In the genomic region with DNA sequence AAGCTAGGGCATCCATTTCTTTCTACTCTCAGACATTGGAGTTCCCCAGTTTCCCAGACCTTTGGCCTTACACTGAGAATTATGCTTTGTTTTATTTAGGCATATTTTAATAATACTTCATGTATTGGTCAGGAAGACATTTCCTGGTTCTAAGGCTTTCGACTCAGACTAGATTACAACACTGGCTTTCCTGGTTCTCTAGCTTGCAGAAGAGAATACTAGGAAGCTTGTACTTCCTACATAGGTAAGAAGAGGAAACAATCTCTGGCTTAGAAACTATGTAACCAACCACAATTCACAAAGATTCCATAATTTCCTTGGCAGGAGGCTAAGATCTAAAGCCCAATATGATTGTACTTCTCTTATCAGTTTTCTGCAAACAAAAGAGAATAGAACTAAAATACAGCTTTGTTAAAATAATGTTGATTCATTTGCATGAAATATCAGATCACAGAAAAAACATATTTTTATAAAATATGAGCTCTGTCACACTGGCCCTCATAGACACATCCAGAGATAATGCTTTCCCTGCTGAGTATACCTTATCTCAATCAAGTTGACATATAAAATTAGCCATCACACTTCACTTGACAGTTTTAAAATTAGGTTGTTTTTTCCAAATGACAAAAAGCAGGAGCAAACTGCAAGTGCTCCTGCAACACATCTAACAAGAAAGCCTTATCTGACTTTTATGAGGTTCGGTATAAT, we compare ENCODE assay signal across 15 cellular contexts. TPM values are rescaled to one million over a fixed set of nuclear protein-coding genes. Genes with fewer than 3 reads are reported as not detected.
DNase-seq lines count a peak whose midpoint lies in the region; ATAC-seq, FAIRE-seq and TF ChIP-seq lines count a peak whose summit lies in the region.
"Had no signal": no experiment of that assay in that cellular context is flagged by ENCODE, and none has a peak within 500 bp of the region (broad histone marks: within the 10 kb centered on the region; RNA-seq: fewer than 3 reads in every experiment).

No MANE protein-coding gene starts in this region.

- H3K9me3 ChIP-seq in right atrium auricular region = peaks cover 0 to 20% of the 10 kb centered on the region in 2 donors
- peaks cover under 1% of the 10 kb centered on the region for H3K9me3 ChIP-seq in GM12878 (replicated peaks; ENCODE audit: control insufficient read depth, insufficient read depth, low read length)
- no peaks in the 10 kb centered on the region for H3K9me3 ChIP-seq in keratinocyte (ENCODE audit: control insufficient read depth, low read depth, low read length)
- no peaks in the 10 kb centered on the region for H3K9me3 ChIP-seq in thymus (ENCODE audit: control insufficient read depth)

- FAIRE-seq in GM12878 (lab: Jason Lieb, UNC) (no peak), keratinocyte (lab: Jason Lieb, UNC) (peak; percentile 46)

- no peak for TF ChIP-seq EP300 in GM12878 (IDR thresholded peaks at IDR 0.05; ENCODE audit: borderline replicate concordance in 1 of 2, control insufficient read depth in 1 of 2, low read depth in 2 of 2, low read length in 2 of 2)

- no peaks in the 10 kb centered on the region for H3K9me1 ChIP-seq in keratinocyte (ENCODE audit: control insufficient read depth, extremely low read depth, insufficient read depth, low read length)

- intact Hi-C loops in Right ventricle myocardium inferior (cut with DNase I) = loop anchor here (5.0 to 10.0 kb wide), 2 partner anchors 53 to 365 kb away; no protein-coding TSS in a partner anchor
- intact Hi-C loops in GM12878 (cut with micrococcal nuclease; ENCODE audit: unreplicated experiment) = no loop called here

- peaks cover 51% of the 10 kb centered on the region for H3K36me3 Mint-ChIP-seq in T-helper 2 cell treated with Interferon-gamma antibody and Interleukin-4, amounts not matched to agents 5 μg/mL and 100 μg/mL, for 36 hours (ENCODE audit: low read depth)

- SMC1A ChIA-PET in GM12878 (lab: Charles Lee; ENCODE audit: uncharacterized antibody, unreplicated experiment) = interaction anchor here (0.7 to 1.9 kb wide), 3 partner anchors 8 to 19 kb away, joined by 3 to 6 read pairs (median 6); no protein-coding TSS in a partner anchor

- no peak overlapping the region for H3K27ac Mint-ChIP-seq in T-helper 2 cell treated with Interferon-gamma antibody and Interleukin-4, amounts not matched to agents 5 μg/mL and 100 μg/mL, for 36 hours
- H3K27ac Mint-ChIP-seq: brain had no signal

- H3K79me2 ChIP-seq in GM12878 (ENCODE audit: control insufficient read depth, insufficient read depth, low read length) = no peaks in the 10 kb centered on the region
- H3K79me2 ChIP-seq in keratinocyte (ENCODE audit: control insufficient read depth, insufficient read depth, low read length) = no peaks in the 10 kb centered on the region

- H3K4me2 ChIP-seq in GM12878 (ENCODE audit: control insufficient read depth, insufficient read depth) = no peak overlapping the region
- H3K4me2 ChIP-seq in keratinocyte (ENCODE audit: control insufficient read depth, extremely low read depth, insufficient read depth, low read depth, low read length) = no peak overlapping the region

- CTCF ChIA-PET in GM12878 (lab: Yijun Ruan, JAX) = interaction anchor here (1.1 to 1.8 kb wide), 4 partner anchors 9 to 369 kb away, joined by 3 to 12 read pairs (median 3); no protein-coding TSS in a partner anchor

- POLR2A ChIA-PET in GM12878 (lab: Charles Lee) = interaction anchor here (0.6 to 0.9 kb wide), 2 partner anchors 17 to 24 kb away, joined by 3 read pairs; no protein-coding TSS in a partner anchor

- no peak for TF ChIP-seq RAD21 in GM12878 (IDR thresholded peaks at IDR 0.05; ENCODE audit: insufficient read depth, low read depth, low read length)

- no peak for TF ChIP-seq POLR2A in GM12878 (IDR thresholded peaks at IDR 0.05; ENCODE audit: low read depth, low read length)

- peaks cover 8% of the 10 kb centered on the region for H3K36me3 ChIP-seq in right atrium auricular region
- H3K36me3 ChIP-seq in GM12878 (ENCODE audit: control insufficient read depth in 2 of 2, insufficient read depth in 2 of 2, low read length in 1 of 2) = peaks cover 0 to 2% of the 10 kb centered on the region in 2 experiments; a peak in 2 of 4 replicates
- no peaks in the 10 kb centered on the region for H3K36me3 ChIP-seq in keratinocyte (ENCODE audit: control insufficient read depth in 2 of 2, extremely low read depth in 1 of 2, insufficient read depth in 2 of 2, low read length in 2 of 2)
- peaks cover 7% of the 10 kb centered on the region for H3K36me3 ChIP-seq in thymus (ENCODE audit: control insufficient read depth, insufficient read depth)

- DNase-seq in Right ventricle myocardium inferior (ENCODE audit: missing footprints) (no peak), right atrium auricular region (ENCODE audit: low spot score) (no peak), GM12878 (ENCODE audit: low read depth, low spot score) (no peak), keratinocyte (ENCODE audit: low read depth, low spot score) (no peak), NCI-H187 treated with DMSO at 0.1 percent for 48 hours (lab: John Stamatoyannopoulos, UW) (no peak)
- DNase-seq in T-helper 2 cell treated with Interferon-gamma antibody and Interleukin-4, amounts not matched to agents 5 μg/mL and 100 μg/mL, for 36 hours (ENCODE audit: low spot score) = no peak
- DNase-seq: GF-D8; islet precursor cell; NCI-H2171; nucleus accumbens; stimulated activated CD4-positive, alpha-beta T cell treated with anti-CD3 and anti-CD28 coated beads, Interleukin-1b, Interleukin-23, amount 100 ng/mL, for 48 hours; stimulated activated naive CD4-positive, alpha-beta T cell had no signal

- H3K9ac ChIP-seq in GM12878 (ENCODE audit: control insufficient read depth, insufficient read depth, low read length) (no peak overlapping the region), keratinocyte (ENCODE audit: control insufficient read depth, extremely low read depth, insufficient read depth, low read length) (no peak overlapping the region)

- peak overlapping the region in 1 of 2 donors; percentile 55 for H3K27ac ChIP-seq in right atrium auricular region
- H3K27ac ChIP-seq in GM12878 (ENCODE audit: control insufficient read depth, insufficient read depth) = no peak overlapping the region; the same call in 1 of the 2 replicates
- no peak overlapping the region for H3K27ac ChIP-seq in keratinocyte (ENCODE audit: control insufficient read depth, insufficient read depth, low read length)
- peak overlapping the region; percentile 26 for H3K27ac ChIP-seq in thymus (ENCODE audit: low read depth)

- no peak overlapping the region for H3K4me3 ChIP-seq in right atrium auricular region
- H3K4me3 ChIP-seq in GM12878 = no peak overlapping the region
- H3K4me3 ChIP-seq in keratinocyte (ENCODE audit: control insufficient read depth in 2 of 3, extremely low read depth in 1 of 3, insufficient read depth in 2 of 3, low read depth in 1 of 3, low read length in 3 of 3) = no peak overlapping the region
- no peak overlapping the region for H3K4me3 ChIP-seq in thymus (ENCODE audit: low read length)

- peaks cover 63% of the 10 kb centered on the region for H3K4me1 Mint-ChIP-seq in T-helper 2 cell treated with Interferon-gamma antibody and Interleukin-4, amounts not matched to agents 5 μg/mL and 100 μg/mL, for 36 hours (ENCODE audit: low read depth)
- H3K4me1 Mint-ChIP-seq: brain had no signal

- H2AFZ ChIP-seq in GM12878 (ENCODE audit: control insufficient read depth, low read depth, low read length) (no peak overlapping the region), keratinocyte (ENCODE audit: control insufficient read depth, low read length) (no peak overlapping the region)

- RAD21 ChIA-PET in GM12878 (lab: Charles Lee; ENCODE audit: unreplicated experiment) = interaction anchor here (0.7 to 1.5 kb wide), 2 partner anchors 11 to 31 kb away, joined by 4 read pairs; a partner anchor contains a TSS

- no peaks in the 10 kb centered on the region for H3K27me3 Mint-ChIP-seq in T-helper 2 cell treated with Interferon-gamma antibody and Interleukin-4, amounts not matched to agents 5 μg/mL and 100 μg/mL, for 36 hours (ENCODE audit: low read depth)

- H3K9me3 Mint-ChIP-seq in T-helper 2 cell treated with Interferon-gamma antibody and Interleukin-4, amounts not matched to agents 5 μg/mL and 100 μg/mL, for 36 hours = peaks cover 33% of the 10 kb centered on the region

- peak; percentile 60 for ATAC-seq in Right ventricle myocardium inferior
- ATAC-seq in GM12878 = no peak
- no peak for ATAC-seq in HG03159 (IDR thresholded peaks at IDR 0.05; ENCODE audit: unreplicated experiment)

- dilution Hi-C loops in keratinocyte (cut with MboI; ENCODE audit: extremely low pct_ligation_motif_present, low sequenced_read_pairs) = loop anchor here (10.0 kb wide), 1 partner anchor 75 kb away; no protein-coding TSS in a partner anchor

- in situ Hi-C loops in GM12878 (cut with MboI) = no loop called here

- H3K27me3 ChIP-seq in right atrium auricular region (no peaks in the 10 kb centered on the region), GM12878 (replicated peaks in 1 of 2; ENCODE audit: control insufficient read depth in 2 of 2, insufficient read depth in 2 of 2, low read length in 1 of 2) (peaks cover 0 to 2% of the 10 kb centered on the region in 2 experiments; a peak in 1 of 4 replicates), keratinocyte (ENCODE audit: control insufficient read depth, extremely low read depth, insufficient read depth, low read length) (no peaks in the 10 kb centered on the region), thymus (ENCODE audit: control insufficient read depth, insufficient read depth) (no peaks in the 10 kb centered on the region)

- BruUV-seq in GM12878 (replicated peaks; lab: Mats Ljungman, UMichigan) = no TSS peak

- H4K20me1 ChIP-seq in GM12878 (ENCODE audit: control insufficient read depth, insufficient read depth) (no peaks in the 10 kb centered on the region), keratinocyte (ENCODE audit: control insufficient read depth, extremely low read depth, insufficient read depth, low read length) (no peaks in the 10 kb centered on the region)

- peaks cover 0 to 22% of the 10 kb centered on the region in 2 donors for H3K4me1 ChIP-seq in right atrium auricular region
- H3K4me1 ChIP-seq in GM12878 (ENCODE audit: control insufficient read depth, insufficient read depth, low read length) = peaks cover 16% of the 10 kb centered on the region
- no peaks in the 10 kb centered on the region for H3K4me1 ChIP-seq in keratinocyte (ENCODE audit: control insufficient read depth, extremely low read depth, insufficient read depth, low read length)
- peaks cover 9% of the 10 kb centered on the region for H3K4me1 ChIP-seq in thymus (ENCODE audit: control insufficient read depth, insufficient read depth, low read length)

- no peak for TF ChIP-seq CTCF in right atrium auricular region (IDR thresholded peaks at IDR 0.05)
- TF ChIP-seq CTCF in GM12878 (IDR thresholded peaks at IDR 0.05 in 2 of 3, conservative IDR thresholded peaks at IDR 0.05 in 1 of 3; ENCODE audit: control insufficient read depth in 2 of 3, extremely low read depth in 1 of 3, insufficient read depth in 1 of 3, low read depth in 3 of 3, low read length in 3 of 3) = no peak
- TF ChIP-seq CTCF in keratinocyte (optimal IDR thresholded peaks at IDR 0.05 in 1 of 3, IDR thresholded peaks at IDR 0.05 in 1 of 3, conservative IDR thresholded peaks at IDR 0.05 in 1 of 3; ENCODE audit: extremely low read depth in 1 of 3, insufficient read depth in 2 of 3, low read length in 3 of 3) = no peak

- WGBS in GM12878 (ENCODE audit: insufficient coverage, insufficient replicate concordance, low lambda C conversion rate, missing lambda C conversion rate) = 94% methylated on average over 2 of the region's 2 CpGs
- 77% methylated on average over 2 of the region's 2 CpGs for WGBS in thymus

- no peak overlapping the region for H3K4me3 Mint-ChIP-seq in T-helper 2 cell treated with Interferon-gamma antibody and Interleukin-4, amounts not matched to agents 5 μg/mL and 100 μg/mL, for 36 hours
- H3K4me3 Mint-ChIP-seq: brain had no signal

RNA-seq across cellular contexts. Expression of a gene that starts 30.5 kb away (rescaled TPM):
- total RNA-seq in Right ventricle myocardium inferior (3.0 TPM), right atrium auricular region (1 to 10 TPM; 6.5 to 6.9 TPM), GM12878 (2014; rRNA removed) (14.9 and 16.1 TPM in 2 replicates), GM12878 (2014; rRNA removed; fragmentation: Illumina TruSeq; extraction: Trizol) (14.4 and 16.2 TPM in 2 replicates), GM12878 (2021) (15.4 and 15.5 TPM in 2 replicates)
- 3.9 and 5.2 TPM in 2 replicates for total RNA-seq in GM12878 (2013; cell fraction: nucleolus; rRNA removed)
- 121 TPM for polyA plus RNA-seq in GM12878 (2011; ENCODE audit: low read depth)
- polyA plus RNA-seq in GM12878 (2011; rRNA removed) (4.6 and 6.2 TPM in 2 replicates), GM12878 (2014; fragmentation: Illumina TruSeq; extraction: Trizol) (16.5 and 29.1 TPM in 2 replicates), GM12878 (2014; fragmentation: Nextera tagmentation; extraction: Ambion mirVana) (10 to 100 TPM; 29.8 TPM), GM12878 (2014; rRNA removed) (14.8 and 14.9 TPM in 2 replicates), GM12878 (2016; fragmentation: Nextera tagmentation; extraction: Ambion mirVana) (10 to 100 TPM; 25.4 to 27.5 TPM), keratinocyte (0.65 to 2.3 TPM (median 1.6 TPM) in 3 replicates), thymus (93.0 TPM)
- polyA plus RNA-seq in GM12878 (2011; cell fraction: cytosol; rRNA removed) = 1.0 and 1.9 TPM in 2 replicates
- polyA plus RNA-seq in GM12878 (2011; cell fraction: nucleus; rRNA removed) = 4.2 and 4.5 TPM in 2 replicates
- 76.6 and 111 TPM in 2 replicates for polyA plus RNA-seq in GM12878 (2012)
- polyA minus RNA-seq in GM12878 (2011; rRNA and poly(A)+ RNA removed) = 3.1 and 3.8 TPM in 2 replicates
- 1.4 and 1.5 TPM in 2 replicates for polyA minus RNA-seq in GM12878 (2011; cell fraction: cytosol; rRNA and poly(A)+ RNA removed)
- 1.3 and 3.0 TPM in 2 replicates for polyA minus RNA-seq in GM12878 (2011; cell fraction: nucleus; rRNA and poly(A)+ RNA removed)
- polyA plus RNA-seq in keratinocyte (2011; ENCODE audit: low read depth) = 2.8 TPM
- 0.43 and 0.73 TPM in 2 replicates for polyA plus RNA-seq in keratinocyte (2011; cell fraction: cytosol; rRNA removed)
- polyA plus RNA-seq in keratinocyte (2011; cell fraction: nucleus; rRNA removed) = 6.2 and 8.4 TPM in 2 replicates
- polyA plus RNA-seq in keratinocyte (2012; ENCODE audit: low replicate concordance) = 0.24 and 0.76 TPM in 2 replicates
- 0.40 to 1.3 TPM in 2 of 3 replicates, not detected in the other for polyA minus RNA-seq in keratinocyte
- polyA minus RNA-seq in keratinocyte (2011; cell fraction: cytosol; rRNA and poly(A)+ RNA removed) = not detected
- polyA minus RNA-seq in keratinocyte (2011; cell fraction: nucleus; rRNA and poly(A)+ RNA removed) = 1.9 and 5.6 TPM in 2 replicates

RNA-seq across cellular contexts. Expression of a gene that starts 32.8 kb away (rescaled TPM):
- 0.76 TPM for total RNA-seq in Right ventricle myocardium inferior
- total RNA-seq in right atrium auricular region = not detected
- total RNA-seq in GM12878 (2013; cell fraction: nucleolus; rRNA removed) = 0.92 and 0.98 TPM in 2 replicates
- total RNA-seq in GM12878 (2014; rRNA removed) = 25.0 and 25.9 TPM in 2 replicates
- 43.7 and 44.2 TPM in 2 replicates for total RNA-seq in GM12878 (2014; rRNA removed; fragmentation: Illumina TruSeq; extraction: Trizol)
- 29.0 and 33.6 TPM in 2 replicates for total RNA-seq in GM12878 (2021)
- 95.5 TPM for polyA plus RNA-seq in GM12878 (2011; ENCODE audit: low read depth)
- 4.6 and 7.9 TPM in 2 replicates for polyA plus RNA-seq in GM12878 (2011; rRNA removed)
- 1.9 and 2.1 TPM in 2 replicates for polyA plus RNA-seq in GM12878 (2011; cell fraction: cytosol; rRNA removed)
- polyA plus RNA-seq in GM12878 (2011; cell fraction: nucleus; rRNA removed) = 1.6 and 3.5 TPM in 2 replicates
- polyA plus RNA-seq in GM12878 (2012) = 87.0 and 87.9 TPM in 2 replicates
- 48.6 and 53.9 TPM in 2 replicates for polyA plus RNA-seq in GM12878 (2014; fragmentation: Illumina TruSeq; extraction: Trizol)
- 10 to 100 TPM; 53.3 to 56.5 TPM for polyA plus RNA-seq in GM12878 (2014; fragmentation: Nextera tagmentation; extraction: Ambion mirVana)
- 35.7 and 37.8 TPM in 2 replicates for polyA plus RNA-seq in GM12878 (2014; rRNA removed)
- polyA plus RNA-seq in GM12878 (2016; fragmentation: Nextera tagmentation; extraction: Ambion mirVana) = 10 to 100 TPM; 50.9 to 52.9 TPM
- polyA minus RNA-seq in GM12878 (2011; rRNA and poly(A)+ RNA removed) = 0.88 and 2.4 TPM in 2 replicates
- polyA minus RNA-seq in GM12878 (2011; cell fraction: cytosol; rRNA and poly(A)+ RNA removed) = 2.4 TPM in 1 of 2 replicates, not detected in the other
- polyA minus RNA-seq in GM12878 (2011; cell fraction: nucleus; rRNA and poly(A)+ RNA removed) = 1.8 and 3.0 TPM in 2 replicates
- polyA plus RNA-seq in keratinocyte = not detected in 3 replicates
- polyA plus RNA-seq in keratinocyte (2011; ENCODE audit: low read depth) = not detected
- not detected in 2 replicates for polyA plus RNA-seq in keratinocyte (2011; cell fraction: cytosol; rRNA removed)
- not detected in 2 replicates for polyA plus RNA-seq in keratinocyte (2011; cell fraction: nucleus; rRNA removed)
- polyA plus RNA-seq in keratinocyte (2012; ENCODE audit: low replicate concordance) = not detected in 2 replicates
- not detected in 3 replicates for polyA minus RNA-seq in keratinocyte
- not detected for polyA minus RNA-seq in keratinocyte (2011; cell fraction: cytosol; rRNA and poly(A)+ RNA removed)
- polyA minus RNA-seq in keratinocyte (2011; cell fraction: nucleus; rRNA and poly(A)+ RNA removed) = not detected in 2 replicates
- polyA plus RNA-seq in thymus = 11.2 TPM
